29 cellular contexts compared by ENCODE assay signal in the genomic region with DNA sequence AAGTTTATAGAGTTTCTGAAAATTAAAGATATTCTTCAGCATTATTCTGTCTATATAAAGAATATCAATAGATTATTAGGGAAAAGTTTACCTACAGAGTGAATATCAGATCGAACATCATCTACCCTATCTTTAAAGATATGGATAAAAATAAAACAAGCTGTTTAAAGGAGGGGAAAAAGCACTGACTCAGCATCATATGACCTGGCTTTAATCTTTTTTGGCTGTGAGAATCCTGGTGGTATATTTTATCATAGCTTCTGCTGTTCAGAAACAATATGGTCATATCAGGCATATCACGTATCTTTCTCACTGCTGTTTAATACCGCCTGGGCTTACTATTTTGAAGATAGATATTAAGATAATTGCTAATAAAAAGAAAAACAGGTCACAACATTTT.
"Had no signal": no experiment of that assay in that cellular context is flagged by ENCODE, and none has a peak within 500 bp of the region (broad histone marks: within the 10 kb centered on the region; RNA-seq: fewer than 3 reads in every experiment).

No MANE protein-coding gene starts in this region.

- H3K9ac ChIP-seq: neural progenitor cell, parathyroid adenoma had no signal

- ATAC-seq: natural killer cell; sciatic nerve; stimulated activated naive B cell treated with anti-CD40 and anti-IgM and Interleukin-4, amounts not matched to agents 10 μg/mL and 1 μg/mL and 100 μg/mL, for 72 hours; stimulated activated naive CD8-positive, alpha-beta T cell treated with anti-CD3 and anti-CD28 coated beads, Interleukin-15, Interleukin-2, amounts not matched to agents 100 U/mL and 50 U/mL, for 24 hours had no signal

- H2AFZ ChIP-seq: neural progenitor cell, parathyroid adenoma had no signal

- DNase-seq: hypothalamus; immature natural killer cell; kidney; left ventricle myocardium inferior; mesendoderm; naive B cell; natural killer cell; nephron progenitor cell; occipital lobe; stimulated activated CD4-positive, alpha-beta T cell treated with anti-CD3 and anti-CD28 coated beads, Interleukin-12 subunit alpha, Interleukin-12 subunit beta, amount 100 ng/mL, for 4 hours; stimulated activated CD4-positive, alpha-beta T cell treated with anti-CD3 and anti-CD28 coated beads, Interleukin-15, amount 100 ng/mL, for 24 hours; stimulated activated CD4-positive, alpha-beta T cell treated with anti-CD3 and anti-CD28 coated beads, Interleukin-2, amount 100 ng/mL, for 24 hours; stimulated activated CD4-positive, alpha-beta T cell treated with anti-CD3 and anti-CD28 coated beads, Interleukin-4, amount 100 ng/mL, for 1 hour; stimulated activated naive B cell treated with anti-CD40 and anti-IgM and Interleukin-4, amounts not matched to agents 10 μg/mL and 1 μg/mL and 100 μg/mL, for 72 hours; stimulated activated naive CD8-positive, alpha-beta T cell treated with anti-CD3 and anti-CD28 coated beads, Interleukin-15, Interleukin-2, amounts not matched to agents 100 U/mL and 50 U/mL, for 24 hours; stomach; testis; thyroid gland; transverse colon; upper lobe of left lung had no signal

- H3K4me3 ChIP-seq: left ventricle myocardium inferior, lung, neural progenitor cell, right atrium auricular region, skin epidermis, stomach, testis, thyroid gland, transverse colon, upper lobe of left lung, vagina had no signal

- H3K36me3 ChIP-seq: left ventricle myocardium inferior, neural progenitor cell, neutrophil, right atrium auricular region, stomach, thyroid gland, transverse colon, upper lobe of left lung, vagina had no signal

- H3K4me2 ChIP-seq: neural progenitor cell had no signal

- FAIRE-seq: islet of Langerhans, kidney had no signal

- H3K27me3 ChIP-seq: neural progenitor cell, neutrophil, right atrium auricular region, stomach, testis, thyroid gland, transverse colon, upper lobe of left lung, vagina had no signal

- H3K4me1 ChIP-seq: left ventricle myocardium inferior, neural progenitor cell, parathyroid adenoma, right atrium auricular region, stomach, testis, thyroid gland, transverse colon, upper lobe of left lung, vagina had no signal

- H3K9me3 ChIP-seq: left ventricle myocardium inferior, neutrophil, right atrium auricular region, stomach, testis, thyroid gland, transverse colon, upper lobe of left lung, vagina had no signal

- H3K79me2 ChIP-seq: parathyroid adenoma had no signal

- H3K27ac ChIP-seq: left ventricle myocardium inferior, neural progenitor cell, neutrophil, parathyroid adenoma, right atrium auricular region, skin epidermis, stomach, testis, thyroid gland, transverse colon, upper lobe of left lung, vagina had no signal
